In genomic region chr1:146048508-146049115, GRCh38 we compare ENCODE assay signal across 19 cellular contexts. TPM values are rescaled to one million over a fixed set of nuclear protein-coding genes. Genes with fewer than 3 reads are reported as not detected.
DNase-seq lines count a peak whose midpoint lies in the region; TF ChIP-seq lines count a peak whose summit lies in the region.
"Not testable (repeated sequence)": the region's sequence is repeated elsewhere in the genome, so short reads cannot be mapped to it uniquely, and the experiment has no call there.
"Had no signal": no experiment of that assay in that cellular context is flagged by ENCODE, and none has a peak within 500 bp of the region (broad histone marks: within the 10 kb centered on the region; RNA-seq: fewer than 3 reads in every experiment).

No MANE protein-coding gene starts in this region.

- not testable (repeated sequence) for TF ChIP-seq CTCF in AG10803 (conservative IDR thresholded peaks at IDR 0.05; ENCODE audit: low read length); astrocyte of the spinal cord (IDR thresholded peaks at IDR 0.05; ENCODE audit: low read depth, low read length); fibroblast of the aortic adventitia (IDR thresholded peaks at IDR 0.05; ENCODE audit: insufficient read depth, low read length)

- peak overlapping the region; percentile 78 for H3K27ac ChIP-seq in SK-N-MC

- DNase-seq in AG10803 (ENCODE audit: low read depth) (peak; percentile 84), ELR (ENCODE audit: low read depth) (peak; percentile 37), KBM-7 (peak; percentile 29), SK-N-MC (ENCODE audit: low read depth, low spot score) (peak; percentile 37), astrocyte of the spinal cord (ENCODE audit: low read depth, low spot score) (peak; percentile 13), fibroblast of the aortic adventitia (ENCODE audit: low read depth) (peak; percentile 60), lung microvascular endothelial cell (ENCODE audit: low read depth in 2 of 2) (peak; percentile 11 to 24)

- H3K9me3 ChIP-seq in SK-N-MC (ENCODE audit: low read depth, low read length): not testable (repeated sequence)

- in situ Hi-C loops in KBM-7 (cut with MboI; ENCODE audit: low pct_unique_long_range_greater_than_20kb, low sequenced_read_pairs); astrocyte of the spinal cord (cut with HindIII; ENCODE audit: low sequenced_read_pairs): not testable (repeated sequence)

- H3K36me3 ChIP-seq in SK-N-MC (ENCODE audit: insufficient read depth, low read length): not testable (repeated sequence)

- H3K4me3 ChIP-seq in AG10803 (ENCODE audit: low read length); SK-N-MC; astrocyte of the spinal cord (ENCODE audit: low read depth, low read length); fibroblast of the aortic adventitia (ENCODE audit: low read depth, low read length): not testable (repeated sequence)

- not testable (repeated sequence) for H3K9ac ChIP-seq in SK-N-MC (ENCODE audit: insufficient read length)

RNA-seq across cellular contexts. Expression of gene HJV, which starts 27.1 kb away (rescaled TPM):
- total RNA-seq in fibroblast of the aortic adventitia (ENCODE audit: low replicate concordance) (not detected in 2 replicates), lung microvascular endothelial cell (not detected in 2 replicates)
- total RNA-seq: activated CD4-positive, alpha-beta T cell treated with anti-CD3 and anti-CD28 coated beads for 36 hours; activated T-helper 17 cell treated with anti-CD3 and anti-CD28 coated beads, Interleukin-2, amount 50 U/mL, for 72 hours; CD8-positive, alpha-beta memory T cell; endothelial cell of umbilical vein; G401; kidney; lower leg skin; naive thymus-derived CD4-positive, alpha-beta T cell; progenitor cell of endocrine pancreas; sciatic nerve; thyroid gland; vagina had no signal

RNA-seq across cellular contexts. Expression of gene TXNIP, which starts 52.2 kb away (rescaled TPM):
- 73.0 and 257 TPM in 2 replicates for total RNA-seq in fibroblast of the aortic adventitia (ENCODE audit: low replicate concordance)
- total RNA-seq in lung microvascular endothelial cell: 65.4 and 81.9 TPM in 2 replicates

Comparison
In these comparisons a context has a peak if more than half of its experiments do, and no peak if none do; other contexts are left out.
1. DNase-seq: peak in every context shown above with its lines; median percentile 84 in AG10803; 60 in fibroblast of the aortic adventitia; 37 in ELR; 37 in SK-N-MC; 29 in KBM-7; 18 in lung microvascular endothelial cell; 13 in astrocyte of the spinal cord.